In the genomic region with DNA sequence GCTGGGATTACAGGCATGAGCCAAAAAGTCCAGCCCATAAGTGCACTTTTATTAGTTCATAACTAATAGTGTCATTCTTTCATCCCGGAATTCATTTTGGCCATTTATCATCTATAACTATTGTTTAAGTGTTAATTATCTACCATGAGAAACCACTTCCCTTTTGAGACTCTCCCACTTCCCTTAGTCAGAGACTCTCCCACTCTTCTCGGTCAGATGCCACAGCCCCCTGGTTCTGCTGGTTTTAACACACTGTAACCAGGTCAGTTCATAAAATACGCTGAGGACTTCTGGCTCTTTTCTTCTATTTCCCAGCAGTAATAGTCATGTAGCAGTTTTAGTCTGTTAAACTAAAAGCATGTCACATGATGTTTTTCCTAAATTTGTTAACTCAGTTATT, we compare ENCODE assay signal across 14 cellular contexts.
"Had no signal": no experiment of that assay in that cellular context is flagged by ENCODE, and none has a peak within 500 bp of the region (broad histone marks: within the 10 kb centered on the region; RNA-seq: fewer than 3 reads in every experiment).

No MANE protein-coding gene starts in this region.

- DNase-seq: effector CD4-positive, alpha-beta T cell; endodermal cell; erythroblast; foreskin keratinocyte; head of caudate nucleus; mesendoderm; naive B cell; nephron progenitor cell; psoas muscle; stimulated activated naive CD4-positive, alpha-beta T cell; stomach; substantia nigra; transverse colon had no signal

- ATAC-seq: foreskin keratinocyte, psoas muscle, sciatic nerve had no signal
